ENCODE assay signal across 8 cellular contexts in the genomic region with DNA sequence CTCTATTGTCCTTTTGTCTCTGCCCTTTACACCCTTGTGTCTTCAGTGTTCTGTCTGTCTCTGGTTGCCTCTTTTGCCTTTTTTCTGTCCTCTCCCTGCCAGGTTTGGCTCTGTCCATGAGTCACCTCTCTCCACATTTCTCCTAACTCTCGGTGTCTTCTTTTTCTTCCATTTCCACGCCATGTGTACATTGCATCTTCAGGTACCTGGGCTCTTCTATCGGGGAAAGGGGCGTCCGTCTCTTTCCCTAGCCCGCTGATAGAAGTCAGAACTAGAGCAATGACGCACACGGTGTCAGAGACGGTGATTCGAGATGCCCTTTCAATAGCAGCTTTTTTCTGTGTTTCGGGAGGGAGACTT. TPM values are rescaled to one million over a fixed set of nuclear protein-coding genes. Genes with fewer than 3 reads are reported as not detected.
DNase-seq lines count a peak whose midpoint lies in the region; ATAC-seq, FAIRE-seq and TF ChIP-seq lines count a peak whose summit lies in the region.

No MANE protein-coding gene starts in this region.

- peak overlapping the region; percentile 90 for H3K4me3 Mint-ChIP-seq in progenitor cell of endocrine pancreas (ENCODE audit: low read depth)

- DNase-seq in GM12891 (ENCODE audit: insufficient read length, low spot score) (no peak), NOMO-1 treated with DMSO at 0.1 percent for 48 hours (lab: John Stamatoyannopoulos, UW; ENCODE audit: unreplicated experiment) (peak; percentile 46), glomerular visceral epithelial cell (ENCODE audit: extremely low spot score) (peak; percentile 21), progenitor cell of endocrine pancreas (ENCODE audit: low spot score, unreplicated experiment) (no peak), posterior vena cava (ENCODE audit: low spot score) (no peak), middle frontal gyrus (ENCODE audit: extremely low spot score, low spot score) (no peak)
- DNase-seq in activated T-helper 9 cell treated with anti-CD3 and anti-CD28 coated beads, Interleukin-2, amount 50 U/mL, for 16 hours (ENCODE audit: low read depth), result peak; percentile 3

- no peak for TF ChIP-seq CTCF in progenitor cell of endocrine pancreas (IDR thresholded peaks at IDR 0.05; ENCODE audit: unreplicated experiment)

- H3K27me3 Mint-ChIP-seq in progenitor cell of endocrine pancreas, result no peaks in the 10 kb centered on the region

- peaks cover 13% of the 10 kb centered on the region for H3K36me3 Mint-ChIP-seq in progenitor cell of endocrine pancreas (ENCODE audit: insufficient read depth)

- H3K27ac Mint-ChIP-seq in progenitor cell of endocrine pancreas, result peak overlapping the region; percentile 94

- intact Hi-C loops in posterior vena cava (cut with DNase I), result loop anchor here in 1 of 2 donors (10.0 kb wide), 1 partner anchor 679 kb away; the partner anchor contains the start of gene MB21D2

- H3K4me1 Mint-ChIP-seq in progenitor cell of endocrine pancreas (ENCODE audit: low read depth), result peaks cover 25% of the 10 kb centered on the region

- TF ChIP-seq POLR2A in GM12891 (IDR thresholded peaks at IDR 0.05; ENCODE audit: low read depth, low read length), result no peak

- peak; percentile 23 for ATAC-seq in HG02852 (IDR thresholded peaks at IDR 0.05; ENCODE audit: unreplicated experiment)

- peak; percentile 31 for FAIRE-seq in GM12891 (lab: Jason Lieb, UNC)

- H3K9me3 Mint-ChIP-seq in progenitor cell of endocrine pancreas (ENCODE audit: low read depth), result no peaks in the 10 kb centered on the region

TF ChIP-seq in GM12891, 5 proteins besides CTCF, POLR2A, EP300 and RAD21:
- TF ChIP-seq SPI1 (IDR thresholded peaks at IDR 0.05; ENCODE audit: low read depth, low read length) (no peak), PAX5 (IDR thresholded peaks at IDR 0.05; ENCODE audit: insufficient read depth, low read length, severe bottlenecking) (no peak), POLR2AphosphoS5 (IDR thresholded peaks at IDR 0.05; ENCODE audit: low read depth, low read length) (0 out of 2 replicates have a peak, but pooled peaks have one; percentile 10)

RNA-seq across cellular contexts. Expression of gene OPA1, which starts 0.6 kb away (rescaled TPM):
- 28.9 TPM for polyA plus RNA-seq in GM12891 (2012; ENCODE audit: low read depth, missing spikeins)
- total RNA-seq in progenitor cell of endocrine pancreas (60.8 and 61.6 TPM in 2 replicates), posterior vena cava (10 to 100 TPM; 54.8 to 65.3 TPM)

RNA-seq across cellular contexts. Expression of gene ATP13A4, which starts 39.0 kb away (rescaled TPM):
- 0.54 TPM for polyA plus RNA-seq in GM12891 (2012; ENCODE audit: low read depth, missing spikeins)
- 6.8 and 8.1 TPM in 2 replicates for total RNA-seq in progenitor cell of endocrine pancreas
- total RNA-seq in posterior vena cava, result under 1 TPM; 0.14 to 0.33 TPM

Comparison
In these comparisons a context has a peak if more than half of its experiments do, and no peak if none do; other contexts are left out.
1. DNase-seq: peak in NOMO-1 treated with DMSO at 0.1 percent for 48 hours (single experiment), activated T-helper 9 cell treated with anti-CD3 and anti-CD28 coated beads, Interleukin-2, amount 50 U/mL, for 16 hours (single experiment) and glomerular visceral epithelial cell (single experiment); none in GM12891 (single experiment), progenitor cell of endocrine pancreas (single experiment), posterior vena cava (single experiment) and middle frontal gyrus (single experiment).